ENCODE assay signal across 18 cellular contexts in the genomic region with DNA sequence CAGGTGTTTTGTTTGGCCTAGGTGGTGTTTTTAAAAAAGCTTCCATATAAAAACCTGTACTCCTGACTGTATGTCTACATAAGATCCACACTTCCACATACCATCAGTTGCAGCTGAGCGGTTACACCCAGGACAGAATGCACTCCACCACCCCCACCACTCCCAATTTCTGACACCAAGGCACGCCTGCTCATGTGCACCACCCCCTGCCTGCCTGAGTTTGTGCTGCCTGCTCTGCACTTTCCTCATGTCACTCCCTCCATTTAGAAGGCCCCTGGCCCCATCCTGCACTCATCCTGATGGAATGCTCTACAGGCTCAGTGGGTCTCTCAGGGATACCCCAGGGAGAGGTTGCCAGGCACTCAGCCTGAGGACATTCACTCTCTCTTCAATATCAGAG. TPM values are rescaled to one million over a fixed set of nuclear protein-coding genes. Genes with fewer than 3 reads are reported as not detected.
DNase-seq lines count a peak whose midpoint lies in the region; ATAC-seq and TF ChIP-seq lines count a peak whose summit lies in the region.
"Had no signal": no experiment of that assay in that cellular context is flagged by ENCODE, and none has a peak within 500 bp of the region (broad histone marks: within the 10 kb centered on the region; RNA-seq: fewer than 3 reads in every experiment).

No MANE protein-coding gene starts in this region.

- H3K27me3 ChIP-seq in GM23338 (ENCODE audit: insufficient read depth) (no peaks in the 10 kb centered on the region), neuronal stem cell (ENCODE audit: control insufficient read depth in 3 of 3, insufficient read depth in 3 of 3, low read depth in 1 of 3, low read length in 3 of 3) (no peaks in the 10 kb centered on the region)
- H3K27me3 ChIP-seq: BE2C, SJSA1 had no signal

- H3K4me1 Mint-ChIP-seq in GM23338 = peaks cover 14% of the 10 kb centered on the region
- peaks cover 13% of the 10 kb centered on the region for H3K4me1 Mint-ChIP-seq in WTC11

- H3K23ac ChIP-seq in neuronal stem cell (ENCODE audit: low read depth, low read length, poor library complexity) = no peak overlapping the region

- H2BK12ac ChIP-seq in neuronal stem cell (ENCODE audit: low read length) = no peak overlapping the region

- H3K79me1 ChIP-seq in neuronal stem cell (ENCODE audit: low read depth, low read length) = peaks cover 4% of the 10 kb centered on the region

- H3K14ac ChIP-seq in neuronal stem cell (ENCODE audit: low read length) = no peak overlapping the region

- H4K91ac ChIP-seq in neuronal stem cell (ENCODE audit: low read depth, low read length, poor library complexity) = no peak overlapping the region

- H2BK5ac ChIP-seq in neuronal stem cell (ENCODE audit: low read length) = no peak overlapping the region

- H3K9me3 Mint-ChIP-seq in GM23338 = no peaks in the 10 kb centered on the region
- no peaks in the 10 kb centered on the region for H3K9me3 Mint-ChIP-seq in WTC11
- H3K9me3 Mint-ChIP-seq: H9 had no signal

- no peaks in the 10 kb centered on the region for H3F3A ChIP-seq in GM23338 (replicated peaks; ENCODE audit: low read depth)

- peak; percentile 28 for DNase-seq in GM23338 (ENCODE audit: low spot score)
- no peak for DNase-seq in WTC11 (ENCODE audit: low spot score)
- DNase-seq in head of caudate nucleus = peak in 26 of 42 donors; percentile 8 to 77 (median 44)
- no peak for DNase-seq in neuronal stem cell (ENCODE audit: low spot score)
- no peak for DNase-seq in amniotic stem cell (lab: John Stamatoyannopoulos, UW)
- no peak for DNase-seq in activated CD8-positive, alpha-beta memory T cell treated with anti-CD3 and anti-CD28 coated beads, Interleukin-2, amount 50 U/mL, for 48 hours
- no peak for DNase-seq in GDM1 (lab: John Stamatoyannopoulos, UW)
- DNase-seq: BE2C, DMS153, EL, H9, NCI-H1436, NCI-H2029 treated with DMSO at 0.1 percent for 48 hours, NCI-H524, OCI-M1 had no signal

- no peak overlapping the region for H3K4me3 Mint-ChIP-seq in GM23338
- H3K4me3 Mint-ChIP-seq in WTC11 = no peak overlapping the region
- H3K4me3 Mint-ChIP-seq: H9 had no signal

- H3K9me2 ChIP-seq in GM23338 (ENCODE audit: insufficient read depth) = no peaks in the 10 kb centered on the region

- ATAC-seq in GM23338 (peak; percentile 79), WTC11 (peak; percentile 30; the same call in 1 of the 2 replicates), GM18517 (IDR thresholded peaks at IDR 0.05; ENCODE audit: unreplicated experiment) (no peak)

- CTCF ChIA-PET in WTC11 (lab: Charles Lee) = no interaction called here

- H3K4me3 ChIP-seq in GM23338 (no peak overlapping the region), neuronal stem cell (ENCODE audit: low read length in 2 of 2) (no peak overlapping the region)
- H3K4me3 ChIP-seq: SJSA1 had no signal

- H2BK120ac ChIP-seq in neuronal stem cell (ENCODE audit: low read depth, low read length) = no peak overlapping the region

- peak overlapping the region; percentile 68 for H3K18ac ChIP-seq in neuronal stem cell (ENCODE audit: low read length)

- H3K36me3 ChIP-seq in GM23338 (ENCODE audit: insufficient read depth) = no peaks in the 10 kb centered on the region
- H3K36me3 ChIP-seq in neuronal stem cell (replicated peaks in 1 of 2; ENCODE audit: control insufficient read depth in 2 of 2, insufficient read depth in 2 of 2, low read length in 2 of 2) = no peaks in the 10 kb centered on the region
- H3K36me3 ChIP-seq: BE2C, SJSA1 had no signal

- intact Hi-C loops in head of caudate nucleus (cut with DNase I) = no loop called here

- no peak overlapping the region for H2AK5ac ChIP-seq in neuronal stem cell (ENCODE audit: low read depth, low read length)

- H4K20me1 ChIP-seq in GM23338 (replicated peaks; ENCODE audit: insufficient read depth) = peaks cover 18% of the 10 kb centered on the region; the same call in 1 of the 2 replicates

- H3K27me3 Mint-ChIP-seq in GM23338 (ENCODE audit: insufficient read depth, low read depth, poor library complexity) (peaks cover 2% of the 10 kb centered on the region), WTC11 (ENCODE audit: low read depth) (no peaks in the 10 kb centered on the region)

- no peak overlapping the region for H3K4me2 ChIP-seq in GM23338
- no peak overlapping the region for H3K4me2 ChIP-seq in neuronal stem cell (ENCODE audit: insufficient read depth, low read length, poor library complexity, severe bottlenecking)

- 0 out of 2 replicates have a peak overlapping the region, but pooled peaks have one; percentile 16 for H3K27ac Mint-ChIP-seq in GM23338
- no peak overlapping the region for H3K27ac Mint-ChIP-seq in WTC11

- POLR2A ChIA-PET in WTC11 (lab: Charles Lee) = no interaction called here

- H3K9ac ChIP-seq in neuronal stem cell (ENCODE audit: low read depth, low read length, poor library complexity) = no peak overlapping the region

- H2BK15ac ChIP-seq in neuronal stem cell (ENCODE audit: low read length) = no peak overlapping the region

- H4K8ac ChIP-seq in neuronal stem cell (ENCODE audit: low read depth, low read length) = no peak overlapping the region

- H3K4me1 ChIP-seq in GM23338 (ENCODE audit: insufficient read depth) (0 out of 2 replicates have a peak, but pooled peaks cover 7% of the 10 kb centered on the region), neuronal stem cell (ENCODE audit: control insufficient read depth in 2 of 2, insufficient read depth in 1 of 2, low read depth in 1 of 2, low read length in 2 of 2) (peaks cover 9 to 13% of the 10 kb centered on the region in 2 donors)
- H3K4me1 ChIP-seq: SJSA1 had no signal

- no peaks in the 10 kb centered on the region for H3K9me3 ChIP-seq in neuronal stem cell (replicated peaks in 1 of 2; ENCODE audit: control insufficient read depth in 2 of 2, insufficient read depth in 1 of 2, low read depth in 1 of 2, low read length in 2 of 2)
- H3K9me3 ChIP-seq: BE2C, SJSA1 had no signal

- H2AFZ ChIP-seq in GM23338 (no peak overlapping the region), neuronal stem cell (ENCODE audit: low read length) (no peak overlapping the region)

- peaks cover 39% of the 10 kb centered on the region for H3K79me2 ChIP-seq in GM23338 (replicated peaks; ENCODE audit: insufficient read depth)

- H3K27ac ChIP-seq in GM23338 (ENCODE audit: low read depth) (no peak overlapping the region), neuronal stem cell (replicated peaks; ENCODE audit: low read length) (no peak overlapping the region)
- H3K27ac ChIP-seq: RWPE1, SJSA1 had no signal

- H3K36me3 Mint-ChIP-seq in GM23338 (ENCODE audit: low read depth) = no peaks in the 10 kb centered on the region
- peaks cover 3% of the 10 kb centered on the region for H3K36me3 Mint-ChIP-seq in WTC11

- no peak overlapping the region for H3K4ac ChIP-seq in neuronal stem cell (ENCODE audit: low read length)

- TF ChIP-seq CTCF in GM23338 (conservative IDR thresholded peaks at IDR 0.05; ENCODE audit: low read depth in 2 of 2) = no peak; a peak in 1 of 4 replicates
- TF ChIP-seq CTCF in WTC11 (IDR thresholded peaks at IDR 0.05) = no peak

- WGBS in neuronal stem cell (ENCODE audit: extremely low coverage in 2 of 2, insufficient read length in 2 of 2, insufficient replicate concordance in 1 of 2), 2 donors = no CpG with 5 or more reads among the region's 2 CpGs

TF ChIP-seq in GM23338, 12 proteins besides CTCF, POLR2A, EP300 and RAD21 (continues in another document):
- TF ChIP-seq NANOG (IDR thresholded peaks at IDR 0.05; ENCODE audit: borderline replicate concordance) = no peak
- no peak for TF ChIP-seq STAT1 (IDR thresholded peaks at IDR 0.05; ENCODE audit: unreplicated experiment)

TF ChIP-seq in WTC11, 78 proteins besides CTCF, POLR2A, EP300 and RAD21 (continues in another document):
- no peak for TF ChIP-seq ATF6 (CRISPR knock-in tag; IDR thresholded peaks at IDR 0.05)
- TF ChIP-seq, protein P1, sequence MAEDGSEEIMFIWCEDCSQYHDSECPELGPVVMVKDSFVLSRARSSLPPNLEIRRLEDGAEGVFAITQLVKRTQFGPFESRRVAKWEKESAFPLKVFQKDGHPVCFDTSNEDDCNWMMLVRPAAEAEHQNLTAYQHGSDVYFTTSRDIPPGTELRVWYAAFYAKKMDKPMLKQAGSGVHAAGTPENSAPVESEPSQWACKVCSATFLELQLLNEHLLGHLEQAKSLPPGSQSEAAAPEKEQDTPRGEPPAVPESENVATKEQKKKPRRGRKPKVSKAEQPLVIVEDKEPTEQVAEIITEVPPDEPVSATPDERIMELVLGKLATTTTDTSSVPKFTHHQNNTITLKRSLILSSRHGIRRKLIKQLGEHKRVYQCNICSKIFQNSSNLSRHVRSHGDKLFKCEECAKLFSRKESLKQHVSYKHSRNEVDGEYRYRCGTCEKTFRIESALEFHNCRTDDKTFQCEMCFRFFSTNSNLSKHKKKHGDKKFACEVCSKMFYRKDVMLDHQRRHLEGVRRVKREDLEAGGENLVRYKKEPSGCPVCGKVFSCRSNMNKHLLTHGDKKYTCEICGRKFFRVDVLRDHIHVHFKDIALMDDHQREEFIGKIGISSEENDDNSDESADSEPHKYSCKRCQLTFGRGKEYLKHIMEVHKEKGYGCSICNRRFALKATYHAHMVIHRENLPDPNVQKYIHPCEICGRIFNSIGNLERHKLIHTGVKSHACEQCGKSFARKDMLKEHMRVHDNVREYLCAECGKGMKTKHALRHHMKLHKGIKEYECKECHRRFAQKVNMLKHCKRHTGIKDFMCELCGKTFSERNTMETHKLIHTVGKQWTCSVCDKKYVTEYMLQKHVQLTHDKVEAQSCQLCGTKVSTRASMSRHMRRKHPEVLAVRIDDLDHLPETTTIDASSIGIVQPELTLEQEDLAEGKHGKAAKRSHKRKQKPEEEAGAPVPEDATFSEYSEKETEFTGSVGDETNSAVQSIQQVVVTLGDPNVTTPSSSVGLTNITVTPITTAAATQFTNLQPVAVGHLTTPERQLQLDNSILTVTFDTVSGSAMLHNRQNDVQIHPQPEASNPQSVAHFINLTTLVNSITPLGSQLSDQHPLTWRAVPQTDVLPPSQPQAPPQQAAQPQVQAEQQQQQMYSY (CRISPR knock-in tag; IDR thresholded peaks at IDR 0.05) = no peak

RNA-seq across cellular contexts. Expression of gene VPS41, which starts 6.5 kb away (rescaled TPM):
- total RNA-seq in GM23338 (2014; rRNA removed; shearing (Covaris generic)) = 41.2 and 45.9 TPM in 2 replicates
- polyA plus RNA-seq in GM23338 (2016; fragmentation: Nextera tagmentation; extraction: Ambion mirVana) = 15.7 and 20.2 TPM in 2 replicates
- 50.3 to 59.2 TPM (median 56.2 TPM) in 3 replicates for total RNA-seq in WTC11 (2021)
- 17.3 TPM for polyA plus RNA-seq in neuronal stem cell (2013, experiment 1 of 2)
- polyA plus RNA-seq in neuronal stem cell (2013, experiment 2 of 2) = 18.1 TPM

Comparison
In these comparisons a context has a peak if more than half of its experiments do, and no peak if none do; other contexts are left out.
1. DNase-seq: peak in GM23338 (single experiment) and head of caudate nucleus (26 of 42); none in WTC11 (single experiment), neuronal stem cell (single experiment), amniotic stem cell (single experiment), activated CD8-positive, alpha-beta memory T cell treated with anti-CD3 and anti-CD28 coated beads, Interleukin-2, amount 50 U/mL, for 48 hours (single experiment) and GDM1 (single experiment).